13 cellular contexts compared by ENCODE assay signal in the genomic region with DNA sequence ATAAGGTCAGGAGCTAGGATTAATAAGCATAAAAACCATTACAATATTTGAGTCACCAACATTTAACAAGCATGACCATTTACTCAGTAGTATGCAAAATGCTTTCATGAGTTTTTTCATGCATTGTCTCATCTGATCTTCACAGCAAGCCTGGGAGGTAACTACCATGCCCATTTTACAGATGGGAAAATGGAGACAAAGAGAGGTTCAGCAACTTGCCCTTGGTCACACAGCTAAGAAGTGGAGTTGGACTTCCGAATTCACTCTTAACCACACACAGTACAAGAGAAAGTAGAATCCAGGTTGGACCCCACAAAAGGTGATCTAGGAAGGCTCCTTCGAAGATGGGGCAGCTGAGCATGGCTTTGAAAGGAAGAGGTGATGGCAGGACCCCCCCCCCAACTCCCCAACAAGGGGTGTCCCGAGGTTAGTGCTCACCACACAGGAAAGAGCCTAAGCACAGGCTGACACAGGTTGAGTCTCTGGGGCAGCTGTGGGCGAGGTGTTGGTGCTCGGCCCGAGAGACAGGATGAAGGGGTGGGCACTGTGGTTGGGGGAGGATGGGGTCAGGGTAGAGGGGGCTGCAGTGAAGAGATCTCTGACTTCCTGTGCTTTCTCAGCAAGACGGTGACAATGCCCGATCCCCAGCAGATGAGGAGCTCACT.
A peak's percentile ranks its signal among the peaks of the same experiment; 100 is the strongest.
DNase-seq lines count a peak whose midpoint lies in the region; TF ChIP-seq lines count a peak whose summit lies in the region.
"Had no signal": no experiment of that assay in that cellular context is flagged by ENCODE, and none has a peak within 500 bp of the region (broad histone marks: within the 10 kb centered on the region; RNA-seq: fewer than 3 reads in every experiment).

No MANE protein-coding gene starts in this region.

- H3K9me3 Mint-ChIP-seq in CD4-positive, alpha-beta memory T cell = peaks cover 0 to 4% (median 0%) of the 10 kb centered on the region in 8 donors
- H3K9me3 Mint-ChIP-seq: CD14-positive monocyte had no signal

- intact Hi-C loops in CD4-positive, alpha-beta memory T cell (cut with micrococcal nuclease) = loop anchor here (5.0 kb wide), 1 partner anchor 43 kb away; no protein-coding TSS in a partner anchor

- H3K27ac ChIP-seq in CD4-positive, alpha-beta memory T cell (ENCODE audit: low read depth, low read length) = peak overlapping the region; percentile 41
- peak overlapping the region; percentile 93 for H3K27ac ChIP-seq in neutrophil
- no peak overlapping the region for H3K27ac ChIP-seq in osteoblast (ENCODE audit: low read depth, low read length)

- no peak overlapping the region for H3K4me2 ChIP-seq in osteoblast (ENCODE audit: insufficient read depth, low read length)

- TF ChIP-seq CTCF in NB4 (IDR thresholded peaks at IDR 0.05; ENCODE audit: low read depth, low read length) (no peak), neutrophil (IDR thresholded peaks at IDR 0.05) (no peak), osteoblast (IDR thresholded peaks at IDR 0.05; ENCODE audit: extremely low read depth, low read depth, low read length) (no peak)

- H3K36me3 ChIP-seq in CD4-positive, alpha-beta memory T cell (ENCODE audit: insufficient read depth, low read length) = peaks cover 10% of the 10 kb centered on the region
- H3K36me3 ChIP-seq in neutrophil (peaks cover 87% of the 10 kb centered on the region), osteoblast (ENCODE audit: insufficient read depth, low read length) (no peaks in the 10 kb centered on the region)

- TF ChIP-seq POLR2A in NB4 (IDR thresholded peaks at IDR 0.05; ENCODE audit: extremely low read depth, insufficient read length) = no peak

- H3K9me3 ChIP-seq in CD4-positive, alpha-beta memory T cell (ENCODE audit: control insufficient read depth in 1 of 2, low read length in 2 of 2) = no peaks in the 10 kb centered on the region
- H3K9me3 ChIP-seq in neutrophil (no peaks in the 10 kb centered on the region), osteoblast (ENCODE audit: low read depth, low read length) (no peaks in the 10 kb centered on the region)

- peaks cover 31 to 46% of the 10 kb centered on the region in 2 donors for H3K36me3 Mint-ChIP-seq in CD4-positive, alpha-beta memory T cell

- H2AFZ ChIP-seq in osteoblast (ENCODE audit: low read length) = no peak overlapping the region

- peak; percentile 36 to 63 (median 41) for DNase-seq in CD4-positive, alpha-beta memory T cell
- DNase-seq in NB4 (ENCODE audit: low read depth) (peak; percentile 54), activated gamma-delta T cell treated with Interleukin-2 at 50 U/mL for 16 hours (peak; percentile 79), osteoblast (ENCODE audit: insufficient read length, low spot score, missing footprints) (no peak), SKM-1 (lab: John Stamatoyannopoulos, UW; ENCODE audit: unreplicated experiment) (no peak), EL (no peak), HCEC 1CT (no peak)
- DNase-seq: left ventricle myocardium superior, MM.1S, retina, T1000 had no signal

- peak overlapping the region in 1 of 2 donors; percentile 26 for H3K4me3 ChIP-seq in CD4-positive, alpha-beta memory T cell (ENCODE audit: low read length in 2 of 2)
- H3K4me3 ChIP-seq in NB4 (ENCODE audit: low read depth, low read length) (no peak overlapping the region), neutrophil (ENCODE audit: low read depth in 1 of 2, low read length in 1 of 2) (no peak overlapping the region), osteoblast (ENCODE audit: insufficient read depth, low read length) (no peak overlapping the region)

- H3K27me3 Mint-ChIP-seq in CD4-positive, alpha-beta memory T cell = no peaks in the 10 kb centered on the region

- peaks cover 83 to 99% (median 91%) of the 10 kb centered on the region in 4 donors for H3K4me1 Mint-ChIP-seq in CD4-positive, alpha-beta memory T cell

- H3K27ac Mint-ChIP-seq in CD4-positive, alpha-beta memory T cell = peak overlapping the region; percentile 90 to 95 (median 92)

- POLR2A ChIA-PET in CD4-positive, alpha-beta memory T cell (lab: Charles Lee; ENCODE audit: partially characterized antibody) = interaction anchor here (0.8 to 2.4 kb wide), 7 partner anchors 15 to 203 kb away, joined by 3 to 12 read pairs (median 4); a partner anchor contains a TSS

- H3K27me3 ChIP-seq in CD4-positive, alpha-beta memory T cell (ENCODE audit: insufficient read depth, low read length) = no peaks in the 10 kb centered on the region
- H3K27me3 ChIP-seq in neutrophil (no peaks in the 10 kb centered on the region), osteoblast (ENCODE audit: insufficient read depth, low read length) (no peaks in the 10 kb centered on the region)

- no peaks in the 10 kb centered on the region for H3K79me2 ChIP-seq in osteoblast (ENCODE audit: insufficient read depth, low read length)

- H4K20me1 ChIP-seq in osteoblast (ENCODE audit: insufficient read depth, low read length) = peaks cover 4% of the 10 kb centered on the region

- H3K4me3 Mint-ChIP-seq in CD4-positive, alpha-beta memory T cell = peak overlapping the region; percentile 41 to 83 (median 76)
- H3K4me3 Mint-ChIP-seq: CD14-positive monocyte had no signal

- H3K4me1 ChIP-seq in CD4-positive, alpha-beta memory T cell (ENCODE audit: insufficient read depth, low read length) = peaks cover 100% of the 10 kb centered on the region
- H3K4me1 ChIP-seq in neutrophil (ENCODE audit: control insufficient read depth in 1 of 2, insufficient read depth in 1 of 2, low read depth in 1 of 2, low read length in 1 of 2) (peaks cover 63 to 84% of the 10 kb centered on the region in 2 experiments), osteoblast (ENCODE audit: insufficient read depth, low read length) (peaks cover 30% of the 10 kb centered on the region)

- CTCF ChIA-PET in CD4-positive, alpha-beta memory T cell (lab: Charles Lee; ENCODE audit: partially characterized antibody) = interaction anchor here (1.1 to 2.8 kb wide), 3 partner anchors 9 to 158 kb away, joined by 3 to 12 read pairs (median 4); no protein-coding TSS in a partner anchor

Comparison
In these comparisons a context has a peak if more than half of its experiments do, and no peak if none do; other contexts are left out.
1. DNase-seq: peak in CD4-positive, alpha-beta memory T cell (5 of 5), NB4 (single experiment) and activated gamma-delta T cell treated with Interleukin-2 at 50 U/mL for 16 hours (single experiment); none in osteoblast (single experiment), SKM-1 (single experiment), EL (single experiment) and HCEC 1CT (single experiment).